In the genomic region with DNA sequence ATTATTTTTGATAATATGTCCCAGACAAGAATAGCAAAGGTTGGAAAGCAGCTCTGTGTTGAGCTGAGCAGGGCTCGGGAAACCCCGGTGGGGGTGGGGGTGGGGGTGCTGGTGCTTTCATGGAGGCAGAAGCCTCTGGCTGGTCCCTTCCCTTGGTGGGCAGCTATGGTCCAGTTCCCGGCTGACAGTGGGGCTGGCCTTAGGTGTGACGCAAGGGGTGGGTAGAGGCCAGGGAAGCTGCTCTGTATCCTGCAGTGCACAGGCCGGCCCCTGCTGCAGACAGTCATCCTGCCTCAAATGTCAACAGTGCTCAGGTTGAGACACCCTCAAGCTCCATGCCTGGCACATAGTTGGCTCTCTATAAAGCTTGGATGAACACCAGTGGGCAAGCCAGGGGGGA, we compare ENCODE assay signal across 1 cellular context.
TF ChIP-seq lines count a peak whose summit lies in the region.

No MANE protein-coding gene starts in this region.

TF ChIP-seq in WTC11, 78 proteins besides CTCF, POLR2A, EP300 and RAD21 (continued from another document):
- TF ChIP-seq PRDM15 (CRISPR knock-in tag; IDR thresholded peaks at IDR 0.05) (no peak), SMAD4 (CRISPR knock-in tag; IDR thresholded peaks at IDR 0.05) (no peak)
- TF ChIP-seq, protein P1, sequence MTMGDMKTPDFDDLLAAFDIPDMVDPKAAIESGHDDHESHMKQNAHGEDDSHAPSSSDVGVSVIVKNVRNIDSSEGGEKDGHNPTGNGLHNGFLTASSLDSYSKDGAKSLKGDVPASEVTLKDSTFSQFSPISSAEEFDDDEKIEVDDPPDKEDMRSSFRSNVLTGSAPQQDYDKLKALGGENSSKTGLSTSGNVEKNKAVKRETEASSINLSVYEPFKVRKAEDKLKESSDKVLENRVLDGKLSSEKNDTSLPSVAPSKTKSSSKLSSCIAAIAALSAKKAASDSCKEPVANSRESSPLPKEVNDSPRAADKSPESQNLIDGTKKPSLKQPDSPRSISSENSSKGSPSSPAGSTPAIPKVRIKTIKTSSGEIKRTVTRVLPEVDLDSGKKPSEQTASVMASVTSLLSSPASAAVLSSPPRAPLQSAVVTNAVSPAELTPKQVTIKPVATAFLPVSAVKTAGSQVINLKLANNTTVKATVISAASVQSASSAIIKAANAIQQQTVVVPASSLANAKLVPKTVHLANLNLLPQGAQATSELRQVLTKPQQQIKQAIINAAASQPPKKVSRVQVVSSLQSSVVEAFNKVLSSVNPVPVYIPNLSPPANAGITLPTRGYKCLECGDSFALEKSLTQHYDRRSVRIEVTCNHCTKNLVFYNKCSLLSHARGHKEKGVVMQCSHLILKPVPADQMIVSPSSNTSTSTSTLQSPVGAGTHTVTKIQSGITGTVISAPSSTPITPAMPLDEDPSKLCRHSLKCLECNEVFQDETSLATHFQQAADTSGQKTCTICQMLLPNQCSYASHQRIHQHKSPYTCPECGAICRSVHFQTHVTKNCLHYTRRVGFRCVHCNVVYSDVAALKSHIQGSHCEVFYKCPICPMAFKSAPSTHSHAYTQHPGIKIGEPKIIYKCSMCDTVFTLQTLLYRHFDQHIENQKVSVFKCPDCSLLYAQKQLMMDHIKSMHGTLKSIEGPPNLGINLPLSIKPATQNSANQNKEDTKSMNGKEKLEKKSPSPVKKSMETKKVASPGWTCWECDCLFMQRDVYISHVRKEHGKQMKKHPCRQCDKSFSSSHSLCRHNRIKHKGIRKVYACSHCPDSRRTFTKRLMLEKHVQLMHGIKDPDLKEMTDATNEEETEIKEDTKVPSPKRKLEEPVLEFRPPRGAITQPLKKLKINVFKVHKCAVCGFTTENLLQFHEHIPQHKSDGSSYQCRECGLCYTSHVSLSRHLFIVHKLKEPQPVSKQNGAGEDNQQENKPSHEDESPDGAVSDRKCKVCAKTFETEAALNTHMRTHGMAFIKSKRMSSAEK (CRISPR knock-in tag; IDR thresholded peaks at IDR 0.05; ENCODE audit: borderline replicate concordance), result no peak
- TF ChIP-seq, protein P2, sequence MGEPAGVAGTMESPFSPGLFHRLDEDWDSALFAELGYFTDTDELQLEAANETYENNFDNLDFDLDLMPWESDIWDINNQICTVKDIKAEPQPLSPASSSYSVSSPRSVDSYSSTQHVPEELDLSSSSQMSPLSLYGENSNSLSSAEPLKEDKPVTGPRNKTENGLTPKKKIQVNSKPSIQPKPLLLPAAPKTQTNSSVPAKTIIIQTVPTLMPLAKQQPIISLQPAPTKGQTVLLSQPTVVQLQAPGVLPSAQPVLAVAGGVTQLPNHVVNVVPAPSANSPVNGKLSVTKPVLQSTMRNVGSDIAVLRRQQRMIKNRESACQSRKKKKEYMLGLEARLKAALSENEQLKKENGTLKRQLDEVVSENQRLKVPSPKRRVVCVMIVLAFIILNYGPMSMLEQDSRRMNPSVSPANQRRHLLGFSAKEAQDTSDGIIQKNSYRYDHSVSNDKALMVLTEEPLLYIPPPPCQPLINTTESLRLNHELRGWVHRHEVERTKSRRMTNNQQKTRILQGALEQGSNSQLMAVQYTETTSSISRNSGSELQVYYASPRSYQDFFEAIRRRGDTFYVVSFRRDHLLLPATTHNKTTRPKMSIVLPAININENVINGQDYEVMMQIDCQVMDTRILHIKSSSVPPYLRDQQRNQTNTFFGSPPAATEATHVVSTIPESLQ (CRISPR knock-in tag; IDR thresholded peaks at IDR 0.05), result no peak
TF ChIP-seq in WTC11: peak in this region for 0.
